ENCODE assay signal across 20 cellular contexts in the genomic region with DNA sequence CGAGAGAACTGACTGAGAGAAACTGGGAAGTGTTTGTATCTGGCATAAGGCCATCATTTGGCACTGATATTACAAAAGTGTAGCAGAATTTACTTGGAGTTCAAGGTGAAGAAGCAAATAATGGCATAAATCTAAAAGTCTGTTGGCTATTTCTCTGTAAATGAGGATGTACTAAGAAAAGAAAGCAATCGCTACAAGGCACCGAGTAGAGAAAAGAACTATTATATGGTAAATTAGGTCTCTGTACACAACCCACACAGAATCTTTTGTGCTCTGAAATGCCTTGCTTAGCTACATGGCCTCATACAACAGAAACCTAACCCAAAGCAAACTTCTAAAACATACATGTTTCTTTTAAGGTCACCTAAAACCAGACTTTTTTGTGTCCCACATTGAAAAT.
"Had no signal": no experiment of that assay in that cellular context is flagged by ENCODE, and none has a peak within 500 bp of the region (broad histone marks: within the 10 kb centered on the region; RNA-seq: fewer than 3 reads in every experiment).

No MANE protein-coding gene starts in this region.

- ATAC-seq: left colon; left lung; naive thymus-derived CD8-positive, alpha-beta T cell; pancreas; psoas muscle; right lobe of liver; stimulated activated effector memory CD8-positive, alpha-beta T cell treated with anti-CD3 and anti-CD28 coated beads, Interleukin-12 subunit alpha, Interleukin-12 subunit beta, amount 100 ng/mL, for 72 hours had no signal

- H3K27me3 ChIP-seq: left lung, pancreas, right lobe of liver, tibial nerve, uterus had no signal

- H3K27ac ChIP-seq: left lung, pancreas, psoas muscle, right lobe of liver, tibial nerve, uterus had no signal

- DNase-seq: head of caudate nucleus; hypothalamus; immature natural killer cell; kidney; left colon; left lung; naive thymus-derived CD8-positive, alpha-beta T cell; nucleus accumbens; pancreas; psoas muscle; right lobe of liver; stimulated activated CD4-positive, alpha-beta T cell treated with anti-CD3 and anti-CD28 coated beads, Interleukin-15, amount 100 ng/mL, for 24 hours; stimulated activated CD4-positive, alpha-beta T cell treated with anti-CD3 and anti-CD28 coated beads, Interleukin-2, amount 100 ng/mL, for 24 hours; stimulated activated CD4-positive, alpha-beta T cell treated with anti-CD3 and anti-CD28 coated beads, Interleukin-4, amount 100 ng/mL, for 1 hour; stimulated activated naive CD4-positive, alpha-beta T cell; uterus had no signal

- H3K4me1 ChIP-seq: left lung, pancreas, psoas muscle, right lobe of liver, uterus had no signal

- H3K9me3 ChIP-seq: left lung, pancreas, psoas muscle, right lobe of liver, tibial nerve, uterus had no signal

- H3K36me3 ChIP-seq: left lung, pancreas, right lobe of liver, tibial nerve, uterus had no signal

- H3K4me3 ChIP-seq: left lung, lung, pancreas, psoas muscle, right lobe of liver, smooth muscle cell, tibial nerve, uterus had no signal
